9 cellular contexts compared by ENCODE assay signal in the genomic region with DNA sequence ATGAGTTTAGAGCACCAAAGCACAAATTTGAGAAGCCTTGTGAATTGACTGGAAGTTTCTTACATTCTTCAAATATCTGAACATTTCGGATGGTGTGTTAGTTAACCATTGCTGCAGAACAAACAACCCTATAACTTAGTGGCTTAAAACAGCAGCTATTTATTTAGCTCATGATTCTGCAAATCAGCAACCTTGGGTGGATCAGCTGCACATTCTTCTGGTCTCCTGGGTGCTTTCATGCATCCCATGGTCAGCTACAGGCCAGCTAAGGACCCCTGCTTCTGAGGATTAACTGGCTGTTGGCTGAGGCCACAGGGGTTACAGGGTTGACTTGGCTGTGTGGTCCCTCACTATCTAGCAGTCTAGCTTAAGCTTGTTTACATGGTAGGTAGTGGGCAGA.
"Had no signal": no experiment of that assay in that cellular context is flagged by ENCODE, and none has a peak within 500 bp of the region (broad histone marks: within the 10 kb centered on the region; RNA-seq: fewer than 3 reads in every experiment).

No MANE protein-coding gene starts in this region.

- H3K36me3 ChIP-seq: tibial nerve had no signal

- DNase-seq: activated CD4-positive, alpha-beta T cell treated with anti-CD3 and anti-CD28 coated beads, Interleukin-2, amount 10 ng/mL, durations not matched to agents 24 days and 14 days; activated naive CD4-positive, alpha-beta T cell; immature natural killer cell; left colon; nephron progenitor cell; small intestine had no signal

- FAIRE-seq: astrocyte, small intestine had no signal

- H3K4me3 ChIP-seq: tibial nerve had no signal

- H3K27me3 ChIP-seq: tibial nerve had no signal

- ATAC-seq: left colon, WTC11 had no signal

- H3K9me3 ChIP-seq: tibial nerve had no signal
